12 cellular contexts compared by ENCODE assay signal in the genomic region with DNA sequence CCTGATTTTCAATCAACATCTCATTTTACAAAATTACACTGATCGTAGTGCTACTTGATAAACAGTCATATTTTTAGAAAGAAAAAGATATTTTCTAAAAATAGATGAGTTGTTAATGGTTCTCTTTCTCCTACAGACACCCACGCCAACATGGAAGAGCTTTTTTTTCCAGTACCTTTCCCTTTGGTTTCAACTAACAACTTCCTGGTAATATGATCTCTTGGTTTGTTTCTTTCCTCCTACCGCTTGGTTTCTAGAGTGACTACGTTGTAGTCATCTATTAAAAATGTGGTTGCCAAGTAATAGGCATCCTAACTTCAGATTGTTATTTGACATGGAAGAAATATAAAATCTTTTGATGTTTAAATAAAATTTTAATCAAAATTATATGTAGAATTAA.
A peak's percentile ranks its signal among the peaks of the same experiment; 100 is the strongest.
DNase-seq lines count a peak whose midpoint lies in the region; ATAC-seq and TF ChIP-seq lines count a peak whose summit lies in the region.
"Had no signal": no experiment of that assay in that cellular context is flagged by ENCODE, and none has a peak within 500 bp of the region (broad histone marks: within the 10 kb centered on the region; RNA-seq: fewer than 3 reads in every experiment).

No MANE protein-coding gene starts in this region.

- H3K27ac ChIP-seq in epithelial cell of prostate (peak overlapping the region; percentile 56), sigmoid colon (no peak overlapping the region)

- intact Hi-C loops in sigmoid colon (cut with DNase I), result no loop called here

- H3K9me3 ChIP-seq in sigmoid colon, result peaks cover 0 to 3% (median 0%) of the 10 kb centered on the region in 4 donors

- no peaks in the 10 kb centered on the region for H3K4me1 ChIP-seq in sigmoid colon

- TF ChIP-seq CTCF in sigmoid colon (IDR thresholded peaks at IDR 0.05), result no peak

- no peaks in the 10 kb centered on the region for H3K27me3 Mint-ChIP-seq in activated CD8-positive, alpha-beta T cell treated with anti-CD3 and anti-CD28 coated beads, Interleukin-2, amount 10 ng/mL, durations not matched to agents 7 days and 5 days (ENCODE audit: low read depth)

- no peak for ATAC-seq in activated CD8-positive, alpha-beta T cell treated with anti-CD3 and anti-CD28 coated beads, Interleukin-2, amount 10 ng/mL, durations not matched to agents 7 days and 5 days

- DNase-seq in GM03348 (ENCODE audit: low spot score), result peak; percentile 29
- DNase-seq in NCI-H748 treated with DMSO at 0.1 percent for 48 hours (lab: John Stamatoyannopoulos, UW), result peak; percentile 44
- DNase-seq in epithelial cell of prostate (ENCODE audit: low read depth, low spot score), result peak; percentile 34
- DNase-seq in pulmonary artery endothelial cell (ENCODE audit: low read depth, low spot score), result peak; percentile 35
- DNase-seq in activated CD8-positive, alpha-beta T cell treated with anti-CD3 and anti-CD28 coated beads, Interleukin-2, amount 10 ng/mL, durations not matched to agents 7 days and 5 days, result no peak
- no peak for DNase-seq in NCI-H128 (lab: John Stamatoyannopoulos, UW; ENCODE audit: unreplicated experiment)
- DNase-seq in cortex of kidney (lab: John Stamatoyannopoulos, UW), result no peak
- no peak for DNase-seq in sigmoid colon
- DNase-seq: activated CD4-positive, alpha-beta T cell treated with anti-CD3 and anti-CD28 coated beads, Interleukin-2, amount 50 U/mL, for 48 hours; anterior cingulate cortex; nucleus accumbens; RPMI8226 had no signal

- H3K4me3 ChIP-seq in sigmoid colon, result no peak overlapping the region

- peaks cover 6% of the 10 kb centered on the region for H3K9me3 Mint-ChIP-seq in activated CD8-positive, alpha-beta T cell treated with anti-CD3 and anti-CD28 coated beads, Interleukin-2, amount 10 ng/mL, durations not matched to agents 7 days and 5 days (ENCODE audit: insufficient read depth)

- H3K4me1 Mint-ChIP-seq in activated CD8-positive, alpha-beta T cell treated with anti-CD3 and anti-CD28 coated beads, Interleukin-2, amount 10 ng/mL, durations not matched to agents 7 days and 5 days (ENCODE audit: low read depth), result no peaks in the 10 kb centered on the region

- no peak for TF ChIP-seq EP300 in sigmoid colon (IDR thresholded peaks at IDR 0.05)

- CTCF ChIA-PET in activated CD8-positive, alpha-beta T cell treated with anti-CD3 and anti-CD28 coated beads, Interleukin-2, amount 10 ng/mL, durations not matched to agents 7 days and 5 days (lab: Charles Lee), result no interaction called here

- 62 to 70% methylated on average over 4 of the region's 4 CpGs for WGBS in sigmoid colon, 2 donors

- H3K27ac Mint-ChIP-seq in activated CD8-positive, alpha-beta T cell treated with anti-CD3 and anti-CD28 coated beads, Interleukin-2, amount 10 ng/mL, durations not matched to agents 7 days and 5 days, result no peak overlapping the region

- no peaks in the 10 kb centered on the region for H3K36me3 Mint-ChIP-seq in activated CD8-positive, alpha-beta T cell treated with anti-CD3 and anti-CD28 coated beads, Interleukin-2, amount 10 ng/mL, durations not matched to agents 7 days and 5 days (ENCODE audit: low read depth)

- no peaks in the 10 kb centered on the region for H3K36me3 ChIP-seq in sigmoid colon

- TF ChIP-seq POLR2A in sigmoid colon (IDR thresholded peaks at IDR 0.05), result no peak

- POLR2A ChIA-PET in activated CD8-positive, alpha-beta T cell treated with anti-CD3 and anti-CD28 coated beads, Interleukin-2, amount 10 ng/mL, durations not matched to agents 7 days and 5 days (lab: Charles Lee), result no interaction called here

- H3K27me3 ChIP-seq in sigmoid colon, result no peaks in the 10 kb centered on the region

- no peak overlapping the region for H3K4me3 Mint-ChIP-seq in activated CD8-positive, alpha-beta T cell treated with anti-CD3 and anti-CD28 coated beads, Interleukin-2, amount 10 ng/mL, durations not matched to agents 7 days and 5 days

Comparison
In these comparisons a context has a peak if more than half of its experiments do, and no peak if none do; other contexts are left out.
1. DNase-seq: peak in GM03348 (single experiment), NCI-H748 treated with DMSO at 0.1 percent for 48 hours (single experiment), epithelial cell of prostate (single experiment) and pulmonary artery endothelial cell (single experiment); none in activated CD8-positive, alpha-beta T cell treated with anti-CD3 and anti-CD28 coated beads, Interleukin-2, amount 10 ng/mL, durations not matched to agents 7 days and 5 days (single experiment), NCI-H128 (single experiment), cortex of kidney (single experiment) and sigmoid colon (single experiment).